In genomic region chr15:67915374-67916050, GRCh38 we compare ENCODE assay signal across 9 cellular contexts.
A peak's percentile ranks its signal among the peaks of the same experiment; 100 is the strongest.
DNase-seq lines count a peak whose midpoint lies in the region; ATAC-seq and TF ChIP-seq lines count a peak whose summit lies in the region.
"Had no signal": no experiment of that assay in that cellular context is flagged by ENCODE, and none has a peak within 500 bp of the region (broad histone marks: within the 10 kb centered on the region; RNA-seq: fewer than 3 reads in every experiment).

No MANE protein-coding gene starts in this region.

- H3K4me1 ChIP-seq in iPS-20b (ENCODE audit: insufficient read depth, low read length) (peaks cover 15% of the 10 kb centered on the region), smooth muscle cell (ENCODE audit: low read depth) (peaks cover 36% of the 10 kb centered on the region)

- H3K9me3 ChIP-seq in iPS-20b (ENCODE audit: insufficient read depth, low read depth, low read length) (no peaks in the 10 kb centered on the region), smooth muscle cell (replicated peaks; ENCODE audit: low read depth) (no peaks in the 10 kb centered on the region)

- H3K36me3 ChIP-seq in iPS-20b (ENCODE audit: insufficient read depth, low read depth, low read length) = no peaks in the 10 kb centered on the region
- H3K36me3 ChIP-seq in smooth muscle cell (ENCODE audit: low read depth) = no peaks in the 10 kb centered on the region

- H3F3A ChIP-seq in smooth muscle cell (ENCODE audit: low read depth) = peaks cover 22% of the 10 kb centered on the region

- peak overlapping the region; percentile 18 for H3K4me3 Mint-ChIP-seq in WTC11
- H3K4me3 Mint-ChIP-seq: stimulated activated naive CD8-positive, alpha-beta T cell treated with anti-CD3 and anti-CD28 coated beads, Interleukin-15, Interleukin-2, amounts not matched to agents 100 ng/mL and 50 ng/mL, for 24 hours had no signal

- H3K4me1 Mint-ChIP-seq in WTC11 = peaks cover 43% of the 10 kb centered on the region

- peaks cover 14% of the 10 kb centered on the region for H3K9me3 Mint-ChIP-seq in WTC11

- no peaks in the 10 kb centered on the region for H3K27me3 Mint-ChIP-seq in WTC11 (ENCODE audit: low read depth)

- H3K4me2 ChIP-seq in smooth muscle cell = peak overlapping the region; percentile 78

- H4K20me1 ChIP-seq in smooth muscle cell (ENCODE audit: low read depth) = no peaks in the 10 kb centered on the region

- DNase-seq in M059J (ENCODE audit: low read depth) = peak; percentile 43
- DNase-seq in WTC11 (ENCODE audit: low spot score) = no peak
- no peak for DNase-seq in smooth muscle cell (lab: John Stamatoyannopoulos, UW; ENCODE audit: unreplicated experiment)
- no peak for DNase-seq in GM10248 (ENCODE audit: extremely low spot score)
- DNase-seq in stimulated activated CD4-positive, alpha-beta T cell treated with anti-CD3 and anti-CD28 coated beads, Interleukin-12 subunit alpha, Interleukin-12 subunit beta, amount 100 ng/mL, for 4 hours = no peak

- H3K36me3 Mint-ChIP-seq in WTC11 = peaks cover 4% of the 10 kb centered on the region; the same call in 1 of the 2 replicates

- TF ChIP-seq CTCF in WTC11 (IDR thresholded peaks at IDR 0.05) (no peak), smooth muscle cell (IDR thresholded peaks at IDR 0.05; ENCODE audit: borderline replicate concordance, insufficient read depth, poor library complexity, severe bottlenecking) (no peak), GM10248 (IDR thresholded peaks at IDR 0.05; ENCODE audit: control extremely low read depth, extremely low read depth, low read depth, missing control alignments) (no peak)

- H2AFZ ChIP-seq in smooth muscle cell (ENCODE audit: low read depth) = peak overlapping the region; percentile 12

- ATAC-seq in WTC11 (no peak), HG02798 (IDR thresholded peaks at IDR 0.05; ENCODE audit: poor library complexity, unreplicated experiment) (no peak), GM21737 (IDR thresholded peaks at IDR 0.05; ENCODE audit: unreplicated experiment) (no peak)

- POLR2A ChIA-PET in WTC11 (lab: Charles Lee) = interaction anchor here (1.0 kb wide), 1 partner anchor 139 kb away, joined by 6 read pairs; the partner anchor contains the start of gene PIAS1
- POLR2A ChIA-PET in GM10248 (lab: Yijun Ruan, JAX) = no interaction called here

- H3K27ac ChIP-seq in iPS-20b (ENCODE audit: low read length) = peak overlapping the region; percentile 15
- peak overlapping the region; percentile 58 for H3K27ac ChIP-seq in smooth muscle cell (ENCODE audit: low read depth)

- H3K9ac ChIP-seq in iPS-20b (ENCODE audit: low read depth, low read length) = peak overlapping the region; percentile 46; the same call in 1 of the 2 replicates
- H3K9ac ChIP-seq in smooth muscle cell (ENCODE audit: low read depth) = no peak overlapping the region

- peak overlapping the region; percentile 28 for H3K4me3 ChIP-seq in iPS-20b (ENCODE audit: low read length)
- H3K4me3 ChIP-seq in smooth muscle cell = peak overlapping the region; percentile 31

- CTCF ChIA-PET in WTC11 (lab: Charles Lee) = interaction anchor here (1.4 to 2.3 kb wide), 3 partner anchors 52 to 239 kb away, joined by 3 to 10 read pairs (median 5); partner anchors contain the start of gene PIAS1
- CTCF ChIA-PET in GM10248 (lab: Yijun Ruan, JAX) = interaction anchor here (1.0 to 1.2 kb wide), 2 partner anchors 31 to 53 kb away, joined by 3 read pairs; no protein-coding TSS in a partner anchor

- WGBS in smooth muscle cell (ENCODE audit: low lambda C conversion rate) = 17% methylated on average over 7 of the region's 7 CpGs

- no peaks in the 10 kb centered on the region for H3K27me3 ChIP-seq in iPS-20b (ENCODE audit: insufficient read depth, low read length)
- H3K27me3 ChIP-seq in smooth muscle cell (ENCODE audit: low read depth) = no peaks in the 10 kb centered on the region

- peak overlapping the region; percentile 15; the same call in 1 of the 2 replicates for H3K27ac Mint-ChIP-seq in WTC11
- H3K27ac Mint-ChIP-seq: stimulated activated naive CD8-positive, alpha-beta T cell treated with anti-CD3 and anti-CD28 coated beads, Interleukin-15, Interleukin-2, amounts not matched to agents 100 ng/mL and 50 ng/mL, for 24 hours had no signal

- H3K79me2 ChIP-seq in smooth muscle cell (ENCODE audit: low read depth) = no peaks in the 10 kb centered on the region

TF ChIP-seq in WTC11, 78 proteins besides CTCF, POLR2A, EP300 and RAD21:
- TF ChIP-seq GABPB1 (CRISPR knock-in tag; IDR thresholded peaks at IDR 0.05) (peak; percentile 53; the same call in 1 of the 2 replicates), IRF1 (CRISPR knock-in tag; IDR thresholded peaks at IDR 0.05) (no peak)
